Comparison of ENCODE assay signal across 29 cellular contexts in genomic region chr19:2762783-2763496, GRCh38.
"Had no signal": no experiment of that assay in that cellular context is flagged by ENCODE, and none has a peak within 500 bp of the region (broad histone marks: within the 10 kb centered on the region; RNA-seq: fewer than 3 reads in every experiment).

No MANE protein-coding gene starts in this region.

- H3K27ac ChIP-seq: lower lobe of right lung, neural progenitor cell, neutrophil, ovary, skin epidermis, tibial nerve, uterus had no signal

- ATAC-seq: left cardiac atrium; left lobe of liver; lower lobe of right lung; right cardiac atrium; sciatic nerve; stimulated activated effector memory CD8-positive, alpha-beta T cell treated with anti-CD3 and anti-CD28 coated beads, Interleukin-12 subunit alpha, Interleukin-12 subunit beta, amount 100 ng/mL, for 72 hours; stimulated activated naive CD8-positive, alpha-beta T cell treated with anti-CD3 and anti-CD28 coated beads, Interleukin-15, amount 100 ng/mL, for 72 hours had no signal

- H3K27me3 Mint-ChIP-seq: naive B cell; progenitor cell of endocrine pancreas; stimulated activated naive CD8-positive, alpha-beta T cell treated with anti-CD3 and anti-CD28 coated beads, Interleukin-15, amount 100 ng/mL, for 72 hours; type B pancreatic cell had no signal

- H3K27me3 ChIP-seq: neural progenitor cell, neutrophil, ovary, tibial nerve, uterus had no signal

- H3K9me3 ChIP-seq: lower lobe of right lung, neutrophil, ovary, tibial nerve, uterus had no signal

- H3K4me2 ChIP-seq: neural progenitor cell had no signal

- H3K4me3 ChIP-seq: lower lobe of right lung, neural progenitor cell, ovary, skin epidermis, tibial nerve, uterus had no signal

- H3K27ac Mint-ChIP-seq: mesothelial cell of epicardium; natural killer cell; nephron progenitor cell; neural progenitor cell; progenitor cell of endocrine pancreas; stimulated activated effector memory CD8-positive, alpha-beta T cell treated with anti-CD3 and anti-CD28 coated beads, Interleukin-12 subunit alpha, Interleukin-12 subunit beta, amount 100 ng/mL, for 72 hours; type B pancreatic cell had no signal

- H3K9ac ChIP-seq: neural progenitor cell had no signal

- H3K9me3 Mint-ChIP-seq: mesothelial cell of epicardium; naive B cell; natural killer cell; nephron progenitor cell; neural progenitor cell; stimulated activated effector memory CD8-positive, alpha-beta T cell treated with anti-CD3 and anti-CD28 coated beads, Interleukin-12 subunit alpha, Interleukin-12 subunit beta, amount 100 ng/mL, for 72 hours; stimulated activated naive CD8-positive, alpha-beta T cell treated with anti-CD3 and anti-CD28 coated beads, Interleukin-15, amount 100 ng/mL, for 72 hours; type B pancreatic cell had no signal

- H3K4me3 Mint-ChIP-seq: mesothelial cell of epicardium; natural killer cell; nephron progenitor cell; neural progenitor cell; stimulated activated effector memory CD8-positive, alpha-beta T cell treated with anti-CD3 and anti-CD28 coated beads, Interleukin-12 subunit alpha, Interleukin-12 subunit beta, amount 100 ng/mL, for 72 hours; stimulated activated naive CD8-positive, alpha-beta T cell treated with anti-CD3 and anti-CD28 coated beads, Interleukin-15, amount 100 ng/mL, for 72 hours; type B pancreatic cell had no signal

- H3K4me1 ChIP-seq: lower lobe of right lung, neural progenitor cell, tibial nerve, uterus had no signal

- H3K36me3 ChIP-seq: neural progenitor cell, ovary, uterus had no signal

- H3K4me1 Mint-ChIP-seq: mesothelial cell of epicardium; nephron progenitor cell; stimulated activated effector memory CD8-positive, alpha-beta T cell treated with anti-CD3 and anti-CD28 coated beads, Interleukin-12 subunit alpha, Interleukin-12 subunit beta, amount 100 ng/mL, for 72 hours had no signal

- H3K36me3 Mint-ChIP-seq: natural killer cell, type B pancreatic cell had no signal

- H2AFZ ChIP-seq: neural progenitor cell had no signal

- FAIRE-seq: keratinocyte had no signal

- DNase-seq: hippocampal formation; kidney glomerular epithelial cell; left cardiac atrium; lower lobe of right lung; mammary epithelial cell; mesendoderm; naive B cell; natural killer cell; nephron progenitor cell; occipital lobe; retina; stimulated activated CD4-positive, alpha-beta T cell treated with anti-CD3 and anti-CD28 coated beads, Interleukin-4, amount 100 ng/mL, for 24 hours; stimulated activated naive CD4-positive, alpha-beta T cell treated with Interleukin-2 at 50 U/mL for 16 hours; stimulated activated naive CD8-positive, alpha-beta T cell treated with anti-CD3 and anti-CD28 coated beads, Interleukin-15, amount 100 ng/mL, for 72 hours; substantia nigra; uterus had no signal
